ENCODE assay signal across 8 cellular contexts in the genomic region with DNA sequence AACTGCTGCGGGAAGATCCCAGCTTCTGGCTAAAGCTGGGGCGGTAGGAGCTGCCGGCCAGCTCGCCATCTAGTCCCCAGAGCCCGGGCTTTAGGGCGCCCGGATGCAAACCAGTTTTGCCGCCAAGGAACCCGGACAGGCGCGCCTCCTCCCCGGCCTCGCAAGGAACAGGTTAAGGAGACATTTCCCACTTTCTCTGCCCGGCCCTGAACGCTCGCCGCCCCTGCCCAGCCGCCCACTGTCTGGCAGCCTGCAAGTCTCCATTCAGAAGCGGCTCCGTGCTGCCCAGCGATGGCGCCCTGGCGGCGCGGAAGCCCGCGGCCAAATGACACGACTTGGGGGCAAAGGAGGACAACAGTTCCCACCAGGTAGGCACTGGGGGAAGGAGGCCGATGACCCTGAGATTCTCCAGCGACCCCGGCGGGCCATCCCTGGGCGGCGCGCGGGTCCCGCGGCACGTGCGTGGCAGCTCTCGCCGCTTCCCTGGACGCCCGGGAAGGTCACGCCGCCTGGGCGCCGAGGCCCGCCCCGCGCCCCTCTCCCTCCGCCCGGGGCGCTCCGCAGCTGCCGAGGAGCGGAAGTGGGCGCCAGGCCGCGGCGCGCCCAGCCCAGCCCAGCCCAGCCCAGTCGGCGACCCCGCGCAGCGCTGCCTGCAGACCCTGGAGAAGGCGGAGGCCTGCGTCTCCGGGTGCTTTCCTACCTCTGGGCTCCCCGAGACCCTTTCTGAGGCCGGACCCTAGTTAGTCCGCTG. TPM values are rescaled to one million over a fixed set of nuclear protein-coding genes. Genes with fewer than 3 reads are reported as not detected.
DNase-seq lines count a peak whose midpoint lies in the region; ATAC-seq and TF ChIP-seq lines count a peak whose summit lies in the region.

No MANE protein-coding gene starts in this region.

- no peaks in the 10 kb centered on the region for H3K9me3 ChIP-seq in liver (ENCODE audit: control insufficient read depth in 4 of 4, low read length in 3 of 4)
- no peaks in the 10 kb centered on the region for H3K9me3 ChIP-seq in thymus (ENCODE audit: control insufficient read depth)

- H3K36me3 ChIP-seq in liver (ENCODE audit: control insufficient read depth in 4 of 4, insufficient read depth in 3 of 4, low read depth in 1 of 4, low read length in 3 of 4): no peaks in the 10 kb centered on the region
- H3K36me3 ChIP-seq in thymus (ENCODE audit: control insufficient read depth, insufficient read depth): no peaks in the 10 kb centered on the region

- peak; percentile 86 for ATAC-seq in HG02798 (IDR thresholded peaks at IDR 0.05; ENCODE audit: poor library complexity, unreplicated experiment)

- 7% methylated on average over 73 of the region's 73 CpGs for WGBS in liver
- 5% methylated on average over 73 of the region's 73 CpGs for WGBS in thymus

- H3K27ac ChIP-seq in liver (ENCODE audit: low read depth in 1 of 2, low read length in 2 of 2) (peak overlapping the region; percentile 25 to 35), thymus (ENCODE audit: low read depth) (peak overlapping the region; percentile 61)

- TF ChIP-seq RAD21 in liver (IDR thresholded peaks at IDR 0.05): no peak

- H3K4me3 ChIP-seq in choroid plexus epithelial cell (ENCODE audit: low read depth, low read length) (peak overlapping the region; percentile 76), liver (ENCODE audit: low read depth in 1 of 3, low read length in 3 of 3) (peak overlapping the region in 2 of 3 donors; percentile 51), thymus (ENCODE audit: low read length) (peak overlapping the region; percentile 29)

- peaks cover 0 to 8% (median 3%) of the 10 kb centered on the region in 4 donors for H3K4me1 ChIP-seq in liver (ENCODE audit: control insufficient read depth in 4 of 4, insufficient read depth in 4 of 4, low read length in 3 of 4)
- no peaks in the 10 kb centered on the region for H3K4me1 ChIP-seq in thymus (ENCODE audit: control insufficient read depth, insufficient read depth, low read length)

- no peak overlapping the region for H3K9ac ChIP-seq in liver (ENCODE audit: low read depth in 1 of 2, low read length in 2 of 2)

- H3K27me3 ChIP-seq in liver (ENCODE audit: control insufficient read depth in 4 of 4, insufficient read depth in 4 of 4, low read length in 3 of 4) (no peaks in the 10 kb centered on the region), thymus (ENCODE audit: control insufficient read depth, insufficient read depth) (peaks cover 19% of the 10 kb centered on the region)

- TF ChIP-seq CTCF in choroid plexus epithelial cell (conservative IDR thresholded peaks at IDR 0.05; ENCODE audit: low read depth, low read length) (no peak), liver (IDR thresholded peaks at IDR 0.05; ENCODE audit: low read depth, low read length, missing input control) (no peak)

- DNase-seq in stimulated activated CD4-positive, alpha-beta T cell treated with anti-CD3 and anti-CD28 coated beads, Interleukin-15, amount 100 ng/mL, for 24 hours: peak; percentile 29
- DNase-seq in stimulated activated CD4-positive, alpha-beta T cell treated with anti-CD3 and anti-CD28 coated beads, Interleukin-4, amount 100 ng/mL, for 24 hours: no peak
- DNase-seq in NOMO-1 treated with DMSO at 0.1 percent for 48 hours (lab: John Stamatoyannopoulos, UW; ENCODE audit: unreplicated experiment): peak; percentile 21
- peak; percentile 41 for DNase-seq in choroid plexus epithelial cell (ENCODE audit: low read depth)
- DNase-seq in inferior parietal cortex (ENCODE audit: extremely low spot score): no peak

TF ChIP-seq in liver, 16 proteins besides CTCF, POLR2A, EP300 and RAD21:
- TF ChIP-seq, protein P1, sequence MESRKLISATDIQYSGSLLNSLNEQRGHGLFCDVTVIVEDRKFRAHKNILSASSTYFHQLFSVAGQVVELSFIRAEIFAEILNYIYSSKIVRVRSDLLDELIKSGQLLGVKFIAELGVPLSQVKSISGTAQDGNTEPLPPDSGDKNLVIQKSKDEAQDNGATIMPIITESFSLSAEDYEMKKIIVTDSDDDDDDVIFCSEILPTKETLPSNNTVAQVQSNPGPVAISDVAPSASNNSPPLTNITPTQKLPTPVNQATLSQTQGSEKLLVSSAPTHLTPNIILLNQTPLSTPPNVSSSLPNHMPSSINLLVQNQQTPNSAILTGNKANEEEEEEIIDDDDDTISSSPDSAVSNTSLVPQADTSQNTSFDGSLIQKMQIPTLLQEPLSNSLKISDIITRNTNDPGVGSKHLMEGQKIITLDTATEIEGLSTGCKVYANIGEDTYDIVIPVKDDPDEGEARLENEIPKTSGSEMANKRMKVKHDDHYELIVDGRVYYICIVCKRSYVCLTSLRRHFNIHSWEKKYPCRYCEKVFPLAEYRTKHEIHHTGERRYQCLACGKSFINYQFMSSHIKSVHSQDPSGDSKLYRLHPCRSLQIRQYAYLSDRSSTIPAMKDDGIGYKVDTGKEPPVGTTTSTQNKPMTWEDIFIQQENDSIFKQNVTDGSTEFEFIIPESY (IDR thresholded peaks at IDR 0.05): no peak
- TF ChIP-seq, protein P2, sequence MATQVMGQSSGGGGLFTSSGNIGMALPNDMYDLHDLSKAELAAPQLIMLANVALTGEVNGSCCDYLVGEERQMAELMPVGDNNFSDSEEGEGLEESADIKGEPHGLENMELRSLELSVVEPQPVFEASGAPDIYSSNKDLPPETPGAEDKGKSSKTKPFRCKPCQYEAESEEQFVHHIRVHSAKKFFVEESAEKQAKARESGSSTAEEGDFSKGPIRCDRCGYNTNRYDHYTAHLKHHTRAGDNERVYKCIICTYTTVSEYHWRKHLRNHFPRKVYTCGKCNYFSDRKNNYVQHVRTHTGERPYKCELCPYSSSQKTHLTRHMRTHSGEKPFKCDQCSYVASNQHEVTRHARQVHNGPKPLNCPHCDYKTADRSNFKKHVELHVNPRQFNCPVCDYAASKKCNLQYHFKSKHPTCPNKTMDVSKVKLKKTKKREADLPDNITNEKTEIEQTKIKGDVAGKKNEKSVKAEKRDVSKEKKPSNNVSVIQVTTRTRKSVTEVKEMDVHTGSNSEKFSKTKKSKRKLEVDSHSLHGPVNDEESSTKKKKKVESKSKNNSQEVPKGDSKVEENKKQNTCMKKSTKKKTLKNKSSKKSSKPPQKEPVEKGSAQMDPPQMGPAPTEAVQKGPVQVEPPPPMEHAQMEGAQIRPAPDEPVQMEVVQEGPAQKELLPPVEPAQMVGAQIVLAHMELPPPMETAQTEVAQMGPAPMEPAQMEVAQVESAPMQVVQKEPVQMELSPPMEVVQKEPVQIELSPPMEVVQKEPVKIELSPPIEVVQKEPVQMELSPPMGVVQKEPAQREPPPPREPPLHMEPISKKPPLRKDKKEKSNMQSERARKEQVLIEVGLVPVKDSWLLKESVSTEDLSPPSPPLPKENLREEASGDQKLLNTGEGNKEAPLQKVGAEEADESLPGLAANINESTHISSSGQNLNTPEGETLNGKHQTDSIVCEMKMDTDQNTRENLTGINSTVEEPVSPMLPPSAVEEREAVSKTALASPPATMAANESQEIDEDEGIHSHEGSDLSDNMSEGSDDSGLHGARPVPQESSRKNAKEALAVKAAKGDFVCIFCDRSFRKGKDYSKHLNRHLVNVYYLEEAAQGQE (IDR thresholded peaks at IDR 0.05): no peak
- TF ChIP-seq JUND (IDR thresholded peaks at IDR 0.05) (no peak), HNF4G (IDR thresholded peaks at IDR 0.05) (no peak), TAF1 (conservative IDR thresholded peaks at IDR 0.05) (no peak), RXRA (IDR thresholded peaks at IDR 0.05) (no peak), FOXA2 (IDR thresholded peaks at IDR 0.05) (no peak), MAX (IDR thresholded peaks at IDR 0.05) (no peak), NR2F2 (IDR thresholded peaks at IDR 0.05) (no peak), FOXA1 (IDR thresholded peaks at IDR 0.05) (no peak), YY1 (IDR thresholded peaks at IDR 0.05) (no peak), GABPA (IDR thresholded peaks at IDR 0.05 in 1 of 2, conservative IDR thresholded peaks at IDR 0.05 in 1 of 2) (no peak), EGR1 (IDR thresholded peaks at IDR 0.05; ENCODE audit: low read depth in 2 of 2) (no peak), HNF4A (conservative IDR thresholded peaks at IDR 0.05) (no peak)
- TF ChIP-seq, protein P3, sequence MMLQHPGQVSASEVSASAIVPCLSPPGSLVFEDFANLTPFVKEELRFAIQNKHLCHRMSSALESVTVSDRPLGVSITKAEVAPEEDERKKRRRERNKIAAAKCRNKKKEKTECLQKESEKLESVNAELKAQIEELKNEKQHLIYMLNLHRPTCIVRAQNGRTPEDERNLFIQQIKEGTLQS (IDR thresholded peaks at IDR 0.05): no peak

RNA-seq across cellular contexts. Expression of gene HNRNPA1L2, which starts 42.2 kb away (rescaled TPM):
- 1 to 10 TPM; 1.0 to 1.4 TPM for total RNA-seq in liver
- polyA plus RNA-seq in liver (1 to 10 TPM in 1 of 2 donors, under 1 TPM in 1; 0.81 to 2.4 TPM), thymus (30.7 TPM)

RNA-seq across cellular contexts. Expression of gene SUGT1, which starts 52.6 kb away (rescaled TPM):
- 10 to 100 TPM; 17.2 to 24.4 TPM for total RNA-seq in liver
- polyA plus RNA-seq in liver (10 to 100 TPM; 15.5 to 24.9 TPM), thymus (47.8 TPM)

Comparison
In these comparisons a context has a peak if more than half of its experiments do, and no peak if none do; other contexts are left out.
1. DNase-seq: peak in stimulated activated CD4-positive, alpha-beta T cell treated with anti-CD3 and anti-CD28 coated beads, Interleukin-15, amount 100 ng/mL, for 24 hours (single experiment), NOMO-1 treated with DMSO at 0.1 percent for 48 hours (single experiment) and choroid plexus epithelial cell (single experiment); none in stimulated activated CD4-positive, alpha-beta T cell treated with anti-CD3 and anti-CD28 coated beads, Interleukin-4, amount 100 ng/mL, for 24 hours (single experiment) and inferior parietal cortex (single experiment).
2. Peak in every context shown above with its lines, with median percentiles within 50 percentile points of each other: H3K4me3 ChIP-seq.